ENCODE assay signal across 8 cellular contexts in genomic region chr17:80219013-80219776, GRCh38. TPM values are rescaled to one million over a fixed set of nuclear protein-coding genes. Genes with fewer than 3 reads are reported as not detected.
A peak's percentile ranks its signal among the peaks of the same experiment; 100 is the strongest.
DNase-seq lines count a peak whose midpoint lies in the region; ATAC-seq and TF ChIP-seq lines count a peak whose summit lies in the region.

No MANE protein-coding gene starts in this region.

- peaks cover 22% of the 10 kb centered on the region for H3K36me3 Mint-ChIP-seq in activated T-cell treated with anti-CD3 and anti-CD28 coated beads, Interleukin-2, amount 50 U/mL, for 4 hours (ENCODE audit: insufficient read depth)
- H3K36me3 Mint-ChIP-seq in nephron (ENCODE audit: low read depth), result peaks cover 17% of the 10 kb centered on the region

- H3K4me3 ChIP-seq in HL-60 (replicated peaks; ENCODE audit: insufficient read depth, low read length) (no peak overlapping the region; the same call in 1 of the 2 replicates), fibroblast of lung (replicated peaks in 1 of 4; ENCODE audit: control extremely low read depth in 1 of 4, insufficient read depth in 1 of 4, low read depth in 3 of 4, low read length in 4 of 4) (peak overlapping the region; percentile 74 to 97 (median 86))

- peaks cover 12% of the 10 kb centered on the region for H3K79me2 ChIP-seq in fibroblast of lung (ENCODE audit: control insufficient read depth, insufficient read depth, low read length)

- no peak for TF ChIP-seq CTCF in HL-60 (IDR thresholded peaks at IDR 0.05; ENCODE audit: insufficient read depth, low read length)
- TF ChIP-seq CTCF in fibroblast of lung (conservative IDR thresholded peaks at IDR 0.05 in 1 of 2, IDR thresholded peaks at IDR 0.05 in 1 of 2; ENCODE audit: low read depth in 1 of 2, low read length in 2 of 2), result no peak
- no peak for TF ChIP-seq CTCF in nephron (IDR thresholded peaks at IDR 0.05; ENCODE audit: unreplicated experiment in 3 of 3)

- peaks cover 16% of the 10 kb centered on the region for H3K36me3 ChIP-seq in fibroblast of lung (ENCODE audit: control insufficient read depth, insufficient read depth, low read length)

- no peaks in the 10 kb centered on the region for H3K9me3 ChIP-seq in fibroblast of lung (ENCODE audit: control insufficient read depth, insufficient read depth, low read depth, low read length)

- H3K27ac ChIP-seq in HL-60 (replicated peaks), result peak overlapping the region; percentile 49
- H3K27ac ChIP-seq in fibroblast of lung (ENCODE audit: insufficient read depth, low read length), result peak overlapping the region; percentile 88

- peak overlapping the region; percentile 96 for H3K4me2 ChIP-seq in fibroblast of lung (ENCODE audit: extremely low read depth, insufficient read depth, low read length)

- peak overlapping the region; percentile 76 to 96 (median 94) for H3K27ac Mint-ChIP-seq in nephron
- peak overlapping the region; percentile 97 for H3K27ac Mint-ChIP-seq in stimulated activated naive CD8-positive, alpha-beta T cell treated with anti-CD3 and anti-CD28 coated beads, Interleukin-15, amount 100 ng/mL, for 72 hours

- no peaks in the 10 kb centered on the region for H3K27me3 Mint-ChIP-seq in activated T-cell treated with anti-CD3 and anti-CD28 coated beads, Interleukin-2, amount 50 U/mL, for 4 hours (ENCODE audit: low read depth)
- H3K27me3 Mint-ChIP-seq in nephron (ENCODE audit: low read depth), result no peaks in the 10 kb centered on the region
- H3K27me3 Mint-ChIP-seq in stimulated activated naive CD8-positive, alpha-beta T cell treated with anti-CD3 and anti-CD28 coated beads, Interleukin-15, amount 100 ng/mL, for 72 hours, result no peaks in the 10 kb centered on the region

- H3K9me3 Mint-ChIP-seq in activated T-cell treated with anti-CD3 and anti-CD28 coated beads, Interleukin-2, amount 50 U/mL, for 4 hours, result no peaks in the 10 kb centered on the region
- H3K9me3 Mint-ChIP-seq in nephron, result no peaks in the 10 kb centered on the region
- H3K9me3 Mint-ChIP-seq in stimulated activated naive CD8-positive, alpha-beta T cell treated with anti-CD3 and anti-CD28 coated beads, Interleukin-15, amount 100 ng/mL, for 72 hours, result no peaks in the 10 kb centered on the region

- H3K9ac ChIP-seq in fibroblast of lung (ENCODE audit: insufficient read depth, low read length), result peak overlapping the region; percentile 76

- peak; percentile 89 for ATAC-seq in activated T-cell treated with anti-CD3 and anti-CD28 coated beads, Interleukin-2, amount 50 U/mL, for 4 hours
- peak; percentile 93 for ATAC-seq in stimulated activated naive CD8-positive, alpha-beta T cell treated with anti-CD3 and anti-CD28 coated beads, Interleukin-15, amount 100 ng/mL, for 72 hours

- peaks cover 48% of the 10 kb centered on the region for H3K4me1 Mint-ChIP-seq in activated T-cell treated with anti-CD3 and anti-CD28 coated beads, Interleukin-2, amount 50 U/mL, for 4 hours (ENCODE audit: low read depth)
- H3K4me1 Mint-ChIP-seq in nephron, result peaks cover 10% of the 10 kb centered on the region
- peaks cover 41% of the 10 kb centered on the region for H3K4me1 Mint-ChIP-seq in stimulated activated naive CD8-positive, alpha-beta T cell treated with anti-CD3 and anti-CD28 coated beads, Interleukin-15, amount 100 ng/mL, for 72 hours

- peaks cover 9% of the 10 kb centered on the region for H3K4me1 ChIP-seq in fibroblast of lung (ENCODE audit: control insufficient read depth, extremely low read depth, insufficient read depth, low read length)

- peak overlapping the region; percentile 53 for H2AFZ ChIP-seq in fibroblast of lung (ENCODE audit: low read length)

- H3K4me3 Mint-ChIP-seq in activated T-cell treated with anti-CD3 and anti-CD28 coated beads, Interleukin-2, amount 50 U/mL, for 4 hours, result peak overlapping the region; percentile 91
- peak overlapping the region; percentile 91 to 94 (median 91) for H3K4me3 Mint-ChIP-seq in nephron
- H3K4me3 Mint-ChIP-seq in stimulated activated naive CD8-positive, alpha-beta T cell treated with anti-CD3 and anti-CD28 coated beads, Interleukin-15, amount 100 ng/mL, for 72 hours, result peak overlapping the region; percentile 96

- peak; percentile 18 to 37 for DNase-seq in NCI-H526 (lab: John Stamatoyannopoulos, UW)
- DNase-seq in NCI-H526 treated with DMSO at 0.1 percent for 48 hours (lab: John Stamatoyannopoulos, UW), result no peak
- peak; percentile 90 to 96 for DNase-seq in HL-60 (ENCODE audit: low read depth in 1 of 2, low spot score in 1 of 2)
- DNase-seq in activated T-cell treated with anti-CD3 and anti-CD28 coated beads, Interleukin-2, amount 50 U/mL, for 4 hours, result peak; percentile 92
- peak; percentile 87 to 88 for DNase-seq in fibroblast of lung (ENCODE audit: low read depth in 2 of 2)
- DNase-seq in stimulated activated naive CD8-positive, alpha-beta T cell treated with anti-CD3 and anti-CD28 coated beads, Interleukin-15, amount 100 ng/mL, for 72 hours, result peak; percentile 91 to 95

- H3K27me3 ChIP-seq in HL-60 (ENCODE audit: insufficient read depth, poor library complexity, severe bottlenecking) (peaks cover 22% of the 10 kb centered on the region), fibroblast of lung (ENCODE audit: control insufficient read depth, insufficient read depth, low read length) (no peaks in the 10 kb centered on the region)

- no peaks in the 10 kb centered on the region for H4K20me1 ChIP-seq in fibroblast of lung (ENCODE audit: control insufficient read depth, extremely low read depth, insufficient read depth, low read length)

TF ChIP-seq in PFSK-1, 5 proteins besides CTCF, POLR2A, EP300 and RAD21:
- no peak for TF ChIP-seq POLR2AphosphoS5 (IDR thresholded peaks at IDR 0.05; ENCODE audit: low read depth, low read length)
- no peak for TF ChIP-seq TAF1 (IDR thresholded peaks at IDR 0.05; ENCODE audit: borderline replicate concordance, insufficient read depth, low read length)
- TF ChIP-seq SIN3A (IDR thresholded peaks at IDR 0.05; ENCODE audit: borderline replicate concordance, insufficient read depth, low read length), result peak; percentile 68; the same call in 1 of the 2 replicates
- no peak for TF ChIP-seq REST (IDR thresholded peaks at IDR 0.05; ENCODE audit: insufficient read depth in 1 of 2, low read depth in 2 of 2, low read length in 2 of 2)
- no peak for TF ChIP-seq FOXP2 (optimal IDR thresholded peaks at IDR 0.05; ENCODE audit: borderline replicate concordance, extremely low read depth, extremely low read length, insufficient read depth)

RNA-seq across cellular contexts. Expression of gene SGSH, which starts 0.9 kb away (rescaled TPM):
- 70.6 TPM for polyA plus RNA-seq in PFSK-1 (2012; ENCODE audit: insufficient read length, low read depth)
- total RNA-seq in activated T-cell treated with anti-CD3 and anti-CD28 coated beads, Interleukin-2, amount 50 U/mL, for 4 hours, result 10 to 100 TPM; 18.9 to 25.2 (median 19.1) TPM
- total RNA-seq in fibroblast of lung, result 12.1 and 26.9 TPM in 2 replicates
- polyA plus RNA-seq in fibroblast of lung, result 57.2 and 70.7 TPM in 2 replicates
- 40.5 and 55.2 TPM in 2 replicates for polyA plus RNA-seq in fibroblast of lung (2012)
- 114 and 187 TPM in 2 replicates for polyA minus RNA-seq in fibroblast of lung (ENCODE audit: low replicate concordance)

RNA-seq across cellular contexts. Expression of gene SLC26A11, which starts 1.0 kb away (rescaled TPM):
- 44.0 TPM for polyA plus RNA-seq in PFSK-1 (2012; ENCODE audit: insufficient read length, low read depth)
- total RNA-seq in activated T-cell treated with anti-CD3 and anti-CD28 coated beads, Interleukin-2, amount 50 U/mL, for 4 hours, result 10 to 100 TPM; 15.8 to 16.5 (median 16.4) TPM
- 8.2 and 19.3 TPM in 2 replicates for total RNA-seq in fibroblast of lung
- 5.8 and 6.5 TPM in 2 replicates for polyA plus RNA-seq in fibroblast of lung
- polyA plus RNA-seq in fibroblast of lung (2012), result 6.7 and 10.5 TPM in 2 replicates
- polyA minus RNA-seq in fibroblast of lung (ENCODE audit: low replicate concordance), result 11.0 and 11.6 TPM in 2 replicates

RNA-seq across cellular contexts. Expression of gene RNF213, which starts 41.5 kb away (rescaled TPM):
- polyA plus RNA-seq in PFSK-1 (2012; ENCODE audit: insufficient read length, low read depth), result 86.0 TPM
- total RNA-seq in activated T-cell treated with anti-CD3 and anti-CD28 coated beads, Interleukin-2, amount 50 U/mL, for 4 hours, result 100 to 1,000 TPM; 205 to 289 (median 262) TPM
- total RNA-seq in fibroblast of lung, result 130 and 245 TPM in 2 replicates
- polyA plus RNA-seq in fibroblast of lung, result 36.8 and 56.2 TPM in 2 replicates
- polyA plus RNA-seq in fibroblast of lung (2012), result 40.9 and 54.7 TPM in 2 replicates
- 609 and 665 TPM in 2 replicates for polyA minus RNA-seq in fibroblast of lung (ENCODE audit: low replicate concordance)

RNA-seq across cellular contexts. Expression of gene CARD14, which starts 49.4 kb away (rescaled TPM):
- polyA plus RNA-seq in PFSK-1 (2012; ENCODE audit: insufficient read length, low read depth), result 1.4 TPM
- total RNA-seq in activated T-cell treated with anti-CD3 and anti-CD28 coated beads, Interleukin-2, amount 50 U/mL, for 4 hours, result not detected
- total RNA-seq in fibroblast of lung, result 0.17 and 0.26 TPM in 2 replicates
- polyA plus RNA-seq in fibroblast of lung, result 0.06 TPM in 1 of 2 replicates, not detected in the other
- polyA plus RNA-seq in fibroblast of lung (2012), result 0.13 and 0.17 TPM in 2 replicates
- polyA minus RNA-seq in fibroblast of lung (ENCODE audit: low replicate concordance), result 0.15 TPM in 1 of 2 replicates, not detected in the other
